Comparison of ENCODE assay signal across 8 cellular contexts in genomic region chr21:45556645-45557601, GRCh38. TPM values are rescaled to one million over a fixed set of nuclear protein-coding genes. Genes with fewer than 3 reads are reported as not detected.
DNase-seq lines count a peak whose midpoint lies in the region; ATAC-seq, FAIRE-seq and TF ChIP-seq lines count a peak whose summit lies in the region.

No MANE protein-coding gene starts in this region.

- H4K20me1 ChIP-seq in BLaER1 treated with 17β-estradiol and CSF1 and Interleukin-3, amounts not matched to agents 10 nM and 100 nM = 0 out of 22 replicates have a peak, but pooled peaks cover 0 to 7% (median 0%) of the 10 kb centered on the region in 11 experiments
- no peaks in the 10 kb centered on the region for H4K20me1 ChIP-seq in astrocyte (ENCODE audit: insufficient read depth, low read length)

- TF ChIP-seq CTCF in astrocyte (IDR thresholded peaks at IDR 0.05; ENCODE audit: insufficient read depth, low read depth, low read length) = no peak
- no peak for TF ChIP-seq CTCF in mesothelial cell of epicardium (IDR thresholded peaks at IDR 0.05; ENCODE audit: unreplicated experiment)
- no peak for TF ChIP-seq CTCF in endothelial cell (IDR thresholded peaks at IDR 0.05; ENCODE audit: unreplicated experiment)

- no peak overlapping the region; a peak in 1 of 22 replicates for H3K27ac ChIP-seq in BLaER1 treated with 17β-estradiol and CSF1 and Interleukin-3, amounts not matched to agents 10 nM and 100 nM
- no peak overlapping the region for H3K27ac ChIP-seq in astrocyte (ENCODE audit: low read depth, low read length)

- ATAC-seq in GM21737 (IDR thresholded peaks at IDR 0.05; ENCODE audit: unreplicated experiment) = no peak
- no peak for ATAC-seq in HG02610 (IDR thresholded peaks at IDR 0.05; ENCODE audit: unreplicated experiment)

- peak; percentile 22 for DNase-seq in HK-2 (ENCODE audit: unreplicated experiment)
- no peak for DNase-seq in astrocyte (ENCODE audit: low read depth)
- no peak for DNase-seq in mesothelial cell of epicardium (ENCODE audit: low spot score in 2 of 2, unreplicated experiment in 2 of 2)
- no peak for DNase-seq in endothelial cell (ENCODE audit: low spot score)
- DNase-seq in mucosa of gallbladder (ENCODE audit: low spot score) = no peak

- H3K27ac Mint-ChIP-seq in astrocyte (ENCODE audit: unreplicated experiment) (peak overlapping the region; percentile 47), mesothelial cell of epicardium (no peak overlapping the region), endothelial cell (ENCODE audit: unreplicated experiment) (no peak overlapping the region)

- peaks cover 2% of the 10 kb centered on the region for H3K4me1 Mint-ChIP-seq in astrocyte (ENCODE audit: low read depth, unreplicated experiment)
- H3K4me1 Mint-ChIP-seq in mesothelial cell of epicardium = peaks cover 8% of the 10 kb centered on the region
- H3K4me1 Mint-ChIP-seq in endothelial cell (ENCODE audit: unreplicated experiment) = peaks cover 6% of the 10 kb centered on the region

- no peaks in the 10 kb centered on the region for H3K9me3 ChIP-seq in BLaER1 treated with 17β-estradiol and CSF1 and Interleukin-3, amounts not matched to agents 10 nM and 100 nM (replicated peaks in 1 of 11)
- H3K9me3 ChIP-seq in astrocyte (ENCODE audit: insufficient read depth, low read depth, low read length) = no peaks in the 10 kb centered on the region

- 0 out of 20 replicates have a peak overlapping the region, but pooled peaks of 1 of the 10 experiments have one; percentile 49 for H3K4me3 ChIP-seq in BLaER1 treated with 17β-estradiol and CSF1 and Interleukin-3, amounts not matched to agents 10 nM and 100 nM
- no peak overlapping the region for H3K4me3 ChIP-seq in astrocyte (ENCODE audit: insufficient read depth, low read depth, low read length)

- H3K36me3 ChIP-seq in BLaER1 treated with 17β-estradiol and CSF1 and Interleukin-3, amounts not matched to agents 10 nM and 100 nM = no peaks in the 10 kb centered on the region
- no peaks in the 10 kb centered on the region for H3K36me3 ChIP-seq in astrocyte (ENCODE audit: insufficient read depth, low read length)

- H3K27me3 Mint-ChIP-seq in astrocyte (ENCODE audit: low read depth, unreplicated experiment) (peaks cover 11% of the 10 kb centered on the region), mesothelial cell of epicardium (ENCODE audit: low read depth) (no peaks in the 10 kb centered on the region), endothelial cell (ENCODE audit: unreplicated experiment) (peaks cover 4% of the 10 kb centered on the region)

- H2AFZ ChIP-seq in astrocyte (ENCODE audit: low read depth, low read length) = no peak overlapping the region

- H3K4me1 ChIP-seq in BLaER1 treated with 17β-estradiol and CSF1 and Interleukin-3, amounts not matched to agents 10 nM and 100 nM = peaks cover 14 to 42% (median 31%) of the 10 kb centered on the region in 10 experiments
- peaks cover 7% of the 10 kb centered on the region for H3K4me1 ChIP-seq in astrocyte (ENCODE audit: insufficient read depth, low read length)

- H3K4me3 Mint-ChIP-seq in astrocyte (ENCODE audit: unreplicated experiment) (peak overlapping the region; percentile 62), mesothelial cell of epicardium (peak overlapping the region; percentile 24), endothelial cell (ENCODE audit: unreplicated experiment) (no peak overlapping the region)

- H3K9me3 Mint-ChIP-seq in astrocyte (ENCODE audit: unreplicated experiment) = no peaks in the 10 kb centered on the region
- H3K9me3 Mint-ChIP-seq in mesothelial cell of epicardium = no peaks in the 10 kb centered on the region
- no peaks in the 10 kb centered on the region for H3K9me3 Mint-ChIP-seq in endothelial cell (ENCODE audit: unreplicated experiment)

- H3K4me2 ChIP-seq in BLaER1 treated with 17β-estradiol and CSF1 and Interleukin-3, amounts not matched to agents 10 nM and 100 nM = peak overlapping the region in 10 of 11 experiments; percentile 77 to 94 (median 88); a peak in 19 of 22 replicates
- H3K4me2 ChIP-seq in astrocyte (ENCODE audit: low read length) = no peak overlapping the region

- no peaks in the 10 kb centered on the region for H3K79me2 ChIP-seq in astrocyte (ENCODE audit: insufficient read depth, low read length)

- H3K36me3 Mint-ChIP-seq in astrocyte (ENCODE audit: low read depth, unreplicated experiment) (no peaks in the 10 kb centered on the region), mesothelial cell of epicardium (no peaks in the 10 kb centered on the region), endothelial cell (ENCODE audit: low read depth, unreplicated experiment) (no peaks in the 10 kb centered on the region)

- no peaks in the 10 kb centered on the region for H3K27me3 ChIP-seq in BLaER1 treated with 17β-estradiol and CSF1 and Interleukin-3, amounts not matched to agents 10 nM and 100 nM
- peaks cover 2% of the 10 kb centered on the region for H3K27me3 ChIP-seq in astrocyte (ENCODE audit: insufficient read depth, low read length)

- FAIRE-seq in astrocyte (lab: Jason Lieb, UNC) = no peak

- peak overlapping the region in 3 of 11 experiments; percentile 74 to 78 (median 75); a peak in 4 of 22 replicates for H3K9ac ChIP-seq in BLaER1 treated with 17β-estradiol and CSF1 and Interleukin-3, amounts not matched to agents 10 nM and 100 nM
- no peak overlapping the region for H3K9ac ChIP-seq in astrocyte (ENCODE audit: low read length)

RNA-seq across cellular contexts. Expression of gene SLC19A1, which starts 14.7 kb away (rescaled TPM):
- 10.4 and 11.7 TPM in 2 replicates for total RNA-seq in astrocyte
- total RNA-seq in mesothelial cell of epicardium = 32.6 to 36.8 TPM (median 33.0 TPM) in 3 replicates
- 27.1 TPM for total RNA-seq in endothelial cell (ENCODE audit: unreplicated experiment)
- total RNA-seq in mucosa of gallbladder = 7.0 TPM
